8 cellular contexts compared by ENCODE assay signal in genomic region chr15:89088605-89089315, GRCh38. TPM values are rescaled to one million over a fixed set of nuclear protein-coding genes. Genes with fewer than 3 reads are reported as not detected.
A peak's percentile ranks its signal among the peaks of the same experiment; 100 is the strongest.
DNase-seq lines count a peak whose midpoint lies in the region; ATAC-seq, FAIRE-seq and TF ChIP-seq lines count a peak whose summit lies in the region.

No MANE protein-coding gene starts in this region.

- in situ Hi-C loops in HepG2 (cut with HindIII; ENCODE audit: extremely low pct_ligation_motif_present, low pct_unique_long_range_greater_than_20kb): no loop called here
- in situ Hi-C loops in transverse colon (cut with MboI; ENCODE audit: low pct_ligation_motif_present in 1 of 4, low pct_unique_long_range_greater_than_20kb in 1 of 4, low sequenced_read_pairs in 3 of 4): no loop called here

- no peaks in the 10 kb centered on the region for H4K20me1 ChIP-seq in HepG2 (ENCODE audit: insufficient read depth, low read length)

- DNase-seq in AG08396 (ENCODE audit: low spot score): peak; percentile 23
- no peak for DNase-seq in MCF 10A (ENCODE audit: unreplicated experiment)
- DNase-seq in HepG2 (ENCODE audit: low spot score): no peak
- DNase-seq in transverse colon: peak; percentile 36
- DNase-seq in HT-29 (ENCODE audit: low spot score): no peak
- DNase-seq in NCI-H2081 treated with DMSO at 0.1 percent for 48 hours (lab: John Stamatoyannopoulos, UW): no peak

- peak overlapping the region; percentile 65 for H3K27ac ChIP-seq in KOPT-K1 (ENCODE audit: low read depth, low read length, poor library complexity, severe bottlenecking)
- H3K27ac ChIP-seq in HepG2 (ENCODE audit: extremely low read length, insufficient read depth, low read length): peak overlapping the region; percentile 49
- H3K27ac ChIP-seq in transverse colon: peak overlapping the region; percentile 89 to 95 (median 92)

- no peaks in the 10 kb centered on the region for H3K27me3 Mint-ChIP-seq in MCF 10A (ENCODE audit: insufficient read depth, unreplicated experiment)

- H3K79me2 ChIP-seq in HepG2 (ENCODE audit: insufficient read depth, low read length): peaks cover 27% of the 10 kb centered on the region

- H3K36me3 Mint-ChIP-seq in MCF 10A (ENCODE audit: insufficient read depth, unreplicated experiment): peaks cover 5% of the 10 kb centered on the region

- WGBS in HepG2 (ENCODE audit: low lambda C conversion rate): 8% methylated on average over 7 of the region's 44 CpGs
- 6% methylated on average over 31 of the region's 44 CpGs; no CpG with 5 or more reads in 1 of the 2 donors for WGBS in transverse colon (ENCODE audit: low coverage in 1 of 2), 2 donors

- FAIRE-seq in HepG2 (lab: Jason Lieb, UNC): no peak

- peaks cover 84% of the 10 kb centered on the region for H3K4me1 ChIP-seq in HepG2 (ENCODE audit: insufficient read depth, low read length)
- peaks cover 11 to 57% (median 27%) of the 10 kb centered on the region in 4 donors for H3K4me1 ChIP-seq in transverse colon

- H3K27me3 ChIP-seq in HepG2 (ENCODE audit: control insufficient read depth in 1 of 2, insufficient read depth in 2 of 2, low read length in 2 of 2) (no peaks in the 10 kb centered on the region), transverse colon (no peaks in the 10 kb centered on the region)

- H3K4me3 ChIP-seq in HepG2 (replicated peaks in 1 of 3; ENCODE audit: insufficient read depth in 1 of 3, low read depth in 2 of 3, low read length in 3 of 3) (peak overlapping the region; percentile 69 to 94 (median 84)), transverse colon (peak overlapping the region; percentile 63 to 87 (median 84))

- TF ChIP-seq EP300 in HepG2 (IDR thresholded peaks at IDR 0.05; ENCODE audit: low read depth in 2 of 2, low read length in 2 of 2) (no peak), HepG2 (CRISPR knock-in tag; IDR thresholded peaks at IDR 0.05; ENCODE audit: borderline replicate concordance) (no peak), transverse colon (IDR thresholded peaks at IDR 0.05; ENCODE audit: low read depth) (no peak)

- POLR2A ChIA-PET in MCF 10A (lab: Yijun Ruan, JAX): interaction anchor here (0.6 to 8.2 kb wide), 28 partner anchors 9 to 1123 kb away, joined by 3 to 229 read pairs (median 4); partner anchors contain the start of gene MFGE8
- POLR2A ChIA-PET in HepG2 (lab: Yijun Ruan, JAX): interaction anchor here (0.6 to 2.8 kb wide), 25 partner anchors 9 to 621 kb away, joined by 3 to 41 read pairs (median 7); partner anchors contain the start of genes MRPL46, MRPS11 and POLG

- no peak for TF ChIP-seq CTCF in MCF 10A (IDR thresholded peaks at IDR 0.05; ENCODE audit: unreplicated experiment)
- TF ChIP-seq CTCF in HepG2 (CRISPR knock-in tag; IDR thresholded peaks at IDR 0.05): no peak
- no peak for TF ChIP-seq CTCF in transverse colon (IDR thresholded peaks at IDR 0.05)

- intact Hi-C loops in MCF 10A (cut with micrococcal nuclease) (loop anchor here (1.0 kb wide), 1 partner anchor 13 kb away; no protein-coding TSS in a partner anchor), HepG2 (cut with micrococcal nuclease; ENCODE audit: unreplicated experiment) (loop anchor here (1.0 kb wide), 1 partner anchor 49 kb away; no protein-coding TSS in a partner anchor), transverse colon (cut with DNase I; ENCODE audit: low total_unique reads) (no loop called here)

- BruUV-seq in MCF 10A (replicated peaks; lab: Mats Ljungman, UMichigan) (TSS peak; percentile 25), HepG2 (replicated peaks; lab: Mats Ljungman, UMichigan) (no TSS peak)

- H3K9me3 Mint-ChIP-seq in MCF 10A (ENCODE audit: unreplicated experiment): no peaks in the 10 kb centered on the region

- H3K9me3 ChIP-seq in KOPT-K1 (ENCODE audit: insufficient read depth, low read length, poor library complexity, severe bottlenecking): no peaks in the 10 kb centered on the region
- H3K9me3 ChIP-seq in HepG2 (ENCODE audit: low read length): no peaks in the 10 kb centered on the region
- no peaks in the 10 kb centered on the region for H3K9me3 ChIP-seq in transverse colon

- TF ChIP-seq RAD21 in HepG2 (CRISPR knock-in tag; IDR thresholded peaks at IDR 0.05): no peak

- peaks cover 22% of the 10 kb centered on the region for H3K4me1 Mint-ChIP-seq in MCF 10A (ENCODE audit: insufficient read depth, unreplicated experiment)

- TF ChIP-seq POLR2A in HepG2 (IDR thresholded peaks at IDR 0.05; ENCODE audit: insufficient read depth in 1 of 2, low read depth in 2 of 2, low read length in 2 of 2) (no peak), transverse colon (IDR thresholded peaks at IDR 0.05) (no peak)

- CTCF ChIA-PET in MCF 10A (lab: Yijun Ruan, JAX) (interaction anchor here (0.6 to 8.5 kb wide), 16 partner anchors 11 to 184 kb away, joined by 3 to 65 read pairs (median 5); no protein-coding TSS in a partner anchor), HepG2 (lab: Yijun Ruan, JAX; ENCODE audit: low intra/inter-chr PET ratio, low total read pairs) (no interaction called here)

- ATAC-seq in GM18868 (IDR thresholded peaks at IDR 0.05; ENCODE audit: unreplicated experiment) (peak; percentile 0), HepG2 (peak; percentile 24)

- H3K9ac ChIP-seq in HepG2 (ENCODE audit: insufficient read depth, low read depth, low read length): peak overlapping the region; percentile 79

- H3K4me3 Mint-ChIP-seq in MCF 10A (ENCODE audit: unreplicated experiment): no peak overlapping the region

- no peak overlapping the region for H3K27ac Mint-ChIP-seq in MCF 10A (ENCODE audit: low read depth, unreplicated experiment)

- no peak overlapping the region for H2AFZ ChIP-seq in HepG2 (ENCODE audit: low read length)

- H3K4me2 ChIP-seq in HepG2 (ENCODE audit: low read depth, low read length): peak overlapping the region; percentile 79

- no peaks in the 10 kb centered on the region for H3K36me3 ChIP-seq in KOPT-K1 (ENCODE audit: insufficient read depth, low read length)
- H3K36me3 ChIP-seq in HepG2 (replicated peaks in 1 of 2; ENCODE audit: control insufficient read depth in 1 of 2, insufficient read depth in 2 of 2, low read length in 2 of 2): no peaks in the 10 kb centered on the region
- H3K36me3 ChIP-seq in transverse colon: no peaks in the 10 kb centered on the region

TF ChIP-seq in HepG2, 621 proteins besides CTCF, POLR2A, EP300 and RAD21 (continues in another document):
- TF ChIP-seq ZFY (CRISPR knock-in tag; IDR thresholded peaks at IDR 0.05): peak; percentile 24; the same call in 1 of the 2 replicates
- TF ChIP-seq, protein P1, sequence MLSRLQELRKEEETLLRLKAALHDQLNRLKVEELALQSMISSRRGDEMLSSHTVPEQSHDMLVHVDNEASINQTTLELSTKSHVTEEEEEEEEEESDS (CRISPR knock-in tag; IDR thresholded peaks at IDR 0.05; ENCODE audit: borderline replicate concordance): no peak
- 0 out of 2 replicates have a peak, but pooled peaks have one; percentile 45 for TF ChIP-seq MAX (IDR thresholded peaks at IDR 0.05)

RNA-seq across cellular contexts. Expression of gene ABHD2, which starts 0.5 kb away (rescaled TPM):
- total RNA-seq in MCF 10A (2022) (47.7 and 55.9 TPM in 2 replicates), HepG2 (2016; rRNA removed; fragmentation: Illumina TruSeq; extraction: Trizol) (12.2 and 22.4 TPM in 2 replicates), transverse colon (10 to 100 TPM; 37.8 to 81.5 (median 58.3) TPM)
- total RNA-seq in HepG2 (2016; cell fraction: cytosol; rRNA removed; fragmentation: Illumina TruSeq; extraction: Trizol; ENCODE audit: low read depth): 15.9 and 19.0 TPM in 2 replicates
- 10.3 and 18.8 TPM in 2 replicates for total RNA-seq in HepG2 (2016; cell fraction: insoluble cytoplasmic fraction; rRNA removed; fragmentation: Illumina TruSeq; extraction: Trizol)
- 6.0 and 7.4 TPM in 2 replicates for total RNA-seq in HepG2 (2016; cell fraction: membrane; rRNA removed; fragmentation: Illumina TruSeq; extraction: Trizol)
- total RNA-seq in HepG2 (2016; cell fraction: nucleus; rRNA removed; fragmentation: Illumina TruSeq; extraction: Trizol): 23.2 and 26.5 TPM in 2 replicates
- polyA plus RNA-seq in HepG2 (2011; rRNA removed): 14.8 and 16.9 TPM in 2 replicates
- polyA plus RNA-seq in HepG2 (2011; cell fraction: cytosol; rRNA removed): 11.8 and 13.6 TPM in 2 replicates
- polyA plus RNA-seq in HepG2 (2011; cell fraction: nucleus; rRNA removed): 11.3 and 12.7 TPM in 2 replicates
- polyA plus RNA-seq in HepG2 (2012): 11.9 and 13.1 TPM in 2 replicates
- 0.63 and 1.1 TPM in 2 replicates for polyA plus RNA-seq in HepG2 (2016; cell fraction: cytosol; fragmentation: Illumina TruSeq; extraction: Trizol; ENCODE audit: low read depth)
- 5.3 and 6.4 TPM in 2 replicates for polyA plus RNA-seq in HepG2 (2016; cell fraction: insoluble cytoplasmic fraction; fragmentation: Illumina TruSeq; extraction: Trizol; ENCODE audit: low read depth)
- polyA plus RNA-seq in HepG2 (2016; cell fraction: membrane; fragmentation: Illumina TruSeq; extraction: Trizol; ENCODE audit: low read depth): 0.93 and 1.0 TPM in 2 replicates
- 12.2 and 14.4 TPM in 2 replicates for polyA plus RNA-seq in HepG2 (2016; cell fraction: nucleus; fragmentation: Illumina TruSeq; extraction: Trizol; ENCODE audit: insufficient read depth, low read depth)
- 91.3 and 104 TPM in 2 replicates for polyA minus RNA-seq in HepG2 (2011; rRNA and poly(A)+ RNA removed; ENCODE audit: low replicate concordance)
- 14.3 and 22.4 TPM in 2 replicates for polyA minus RNA-seq in HepG2 (2011; cell fraction: cytosol; rRNA and poly(A)+ RNA removed)
- polyA minus RNA-seq in HepG2 (2011; cell fraction: nucleus; rRNA and poly(A)+ RNA removed): 20.5 and 26.2 TPM in 2 replicates
- 156 and 181 TPM in 2 replicates for total RNA-seq in HT-29 (2014; rRNA removed; shearing (Covaris generic))

Comparison
In these comparisons a context has a peak if more than half of its experiments do, and no peak if none do; other contexts are left out.
1. DNase-seq: peak in AG08396 (single experiment) and transverse colon (single experiment); none in MCF 10A (single experiment), HepG2 (single experiment), HT-29 (single experiment) and NCI-H2081 treated with DMSO at 0.1 percent for 48 hours (single experiment).
2. Peak in every context shown above with its lines, with median percentiles within 50 percentile points of each other: H3K27ac ChIP-seq.